Comparison of ENCODE assay signal across 1 cellular context in the genomic region with DNA sequence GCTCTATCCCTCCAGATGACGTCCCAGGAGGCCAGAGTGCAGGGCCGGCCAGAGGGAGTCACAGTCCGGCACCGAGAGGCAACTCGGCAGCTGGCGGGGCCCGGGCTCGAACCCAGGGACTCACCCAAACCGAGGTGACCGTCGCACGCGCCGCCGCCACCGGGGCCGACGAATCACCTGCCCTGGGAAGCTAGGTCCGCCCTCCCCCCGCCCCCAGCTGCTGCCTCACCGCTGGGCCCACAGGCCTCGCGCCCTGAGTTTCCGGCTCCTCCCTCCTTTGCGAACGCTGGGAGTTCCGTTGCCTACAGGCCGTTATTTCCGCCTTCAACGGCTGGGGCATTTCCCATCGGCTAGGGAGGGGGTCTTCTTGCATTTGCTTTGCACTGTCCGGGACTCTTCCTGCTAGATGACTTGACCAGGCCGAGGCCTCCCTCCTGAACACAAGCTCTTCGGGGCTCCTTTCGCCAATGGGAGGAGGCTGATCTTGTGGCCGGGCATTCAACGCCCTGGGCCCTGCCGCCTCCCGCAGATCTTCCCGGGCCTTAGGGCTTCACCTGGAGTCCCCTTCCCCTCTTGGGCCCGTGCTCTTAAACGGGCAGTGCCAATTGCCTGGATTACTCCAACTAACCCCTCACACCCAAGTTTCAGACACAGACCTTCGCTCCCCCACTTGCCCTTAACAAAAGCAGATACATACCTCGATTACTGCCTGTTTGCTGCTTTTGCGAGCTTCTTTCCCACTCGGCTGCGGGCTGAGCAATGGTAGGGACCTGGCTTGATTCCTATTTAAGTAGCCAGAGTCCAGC.
TF ChIP-seq lines count a peak whose summit lies in the region.

A gene (minus strand): TSS at position 184 of the 806 bp plus-strand sequence. CDS start 4,674 bp downstream, outside the sequence.

TF ChIP-seq in K562, 482 proteins besides CTCF, POLR2A, EP300 and RAD21 (continued from another document and continues in another):
- TF ChIP-seq, protein P1, sequence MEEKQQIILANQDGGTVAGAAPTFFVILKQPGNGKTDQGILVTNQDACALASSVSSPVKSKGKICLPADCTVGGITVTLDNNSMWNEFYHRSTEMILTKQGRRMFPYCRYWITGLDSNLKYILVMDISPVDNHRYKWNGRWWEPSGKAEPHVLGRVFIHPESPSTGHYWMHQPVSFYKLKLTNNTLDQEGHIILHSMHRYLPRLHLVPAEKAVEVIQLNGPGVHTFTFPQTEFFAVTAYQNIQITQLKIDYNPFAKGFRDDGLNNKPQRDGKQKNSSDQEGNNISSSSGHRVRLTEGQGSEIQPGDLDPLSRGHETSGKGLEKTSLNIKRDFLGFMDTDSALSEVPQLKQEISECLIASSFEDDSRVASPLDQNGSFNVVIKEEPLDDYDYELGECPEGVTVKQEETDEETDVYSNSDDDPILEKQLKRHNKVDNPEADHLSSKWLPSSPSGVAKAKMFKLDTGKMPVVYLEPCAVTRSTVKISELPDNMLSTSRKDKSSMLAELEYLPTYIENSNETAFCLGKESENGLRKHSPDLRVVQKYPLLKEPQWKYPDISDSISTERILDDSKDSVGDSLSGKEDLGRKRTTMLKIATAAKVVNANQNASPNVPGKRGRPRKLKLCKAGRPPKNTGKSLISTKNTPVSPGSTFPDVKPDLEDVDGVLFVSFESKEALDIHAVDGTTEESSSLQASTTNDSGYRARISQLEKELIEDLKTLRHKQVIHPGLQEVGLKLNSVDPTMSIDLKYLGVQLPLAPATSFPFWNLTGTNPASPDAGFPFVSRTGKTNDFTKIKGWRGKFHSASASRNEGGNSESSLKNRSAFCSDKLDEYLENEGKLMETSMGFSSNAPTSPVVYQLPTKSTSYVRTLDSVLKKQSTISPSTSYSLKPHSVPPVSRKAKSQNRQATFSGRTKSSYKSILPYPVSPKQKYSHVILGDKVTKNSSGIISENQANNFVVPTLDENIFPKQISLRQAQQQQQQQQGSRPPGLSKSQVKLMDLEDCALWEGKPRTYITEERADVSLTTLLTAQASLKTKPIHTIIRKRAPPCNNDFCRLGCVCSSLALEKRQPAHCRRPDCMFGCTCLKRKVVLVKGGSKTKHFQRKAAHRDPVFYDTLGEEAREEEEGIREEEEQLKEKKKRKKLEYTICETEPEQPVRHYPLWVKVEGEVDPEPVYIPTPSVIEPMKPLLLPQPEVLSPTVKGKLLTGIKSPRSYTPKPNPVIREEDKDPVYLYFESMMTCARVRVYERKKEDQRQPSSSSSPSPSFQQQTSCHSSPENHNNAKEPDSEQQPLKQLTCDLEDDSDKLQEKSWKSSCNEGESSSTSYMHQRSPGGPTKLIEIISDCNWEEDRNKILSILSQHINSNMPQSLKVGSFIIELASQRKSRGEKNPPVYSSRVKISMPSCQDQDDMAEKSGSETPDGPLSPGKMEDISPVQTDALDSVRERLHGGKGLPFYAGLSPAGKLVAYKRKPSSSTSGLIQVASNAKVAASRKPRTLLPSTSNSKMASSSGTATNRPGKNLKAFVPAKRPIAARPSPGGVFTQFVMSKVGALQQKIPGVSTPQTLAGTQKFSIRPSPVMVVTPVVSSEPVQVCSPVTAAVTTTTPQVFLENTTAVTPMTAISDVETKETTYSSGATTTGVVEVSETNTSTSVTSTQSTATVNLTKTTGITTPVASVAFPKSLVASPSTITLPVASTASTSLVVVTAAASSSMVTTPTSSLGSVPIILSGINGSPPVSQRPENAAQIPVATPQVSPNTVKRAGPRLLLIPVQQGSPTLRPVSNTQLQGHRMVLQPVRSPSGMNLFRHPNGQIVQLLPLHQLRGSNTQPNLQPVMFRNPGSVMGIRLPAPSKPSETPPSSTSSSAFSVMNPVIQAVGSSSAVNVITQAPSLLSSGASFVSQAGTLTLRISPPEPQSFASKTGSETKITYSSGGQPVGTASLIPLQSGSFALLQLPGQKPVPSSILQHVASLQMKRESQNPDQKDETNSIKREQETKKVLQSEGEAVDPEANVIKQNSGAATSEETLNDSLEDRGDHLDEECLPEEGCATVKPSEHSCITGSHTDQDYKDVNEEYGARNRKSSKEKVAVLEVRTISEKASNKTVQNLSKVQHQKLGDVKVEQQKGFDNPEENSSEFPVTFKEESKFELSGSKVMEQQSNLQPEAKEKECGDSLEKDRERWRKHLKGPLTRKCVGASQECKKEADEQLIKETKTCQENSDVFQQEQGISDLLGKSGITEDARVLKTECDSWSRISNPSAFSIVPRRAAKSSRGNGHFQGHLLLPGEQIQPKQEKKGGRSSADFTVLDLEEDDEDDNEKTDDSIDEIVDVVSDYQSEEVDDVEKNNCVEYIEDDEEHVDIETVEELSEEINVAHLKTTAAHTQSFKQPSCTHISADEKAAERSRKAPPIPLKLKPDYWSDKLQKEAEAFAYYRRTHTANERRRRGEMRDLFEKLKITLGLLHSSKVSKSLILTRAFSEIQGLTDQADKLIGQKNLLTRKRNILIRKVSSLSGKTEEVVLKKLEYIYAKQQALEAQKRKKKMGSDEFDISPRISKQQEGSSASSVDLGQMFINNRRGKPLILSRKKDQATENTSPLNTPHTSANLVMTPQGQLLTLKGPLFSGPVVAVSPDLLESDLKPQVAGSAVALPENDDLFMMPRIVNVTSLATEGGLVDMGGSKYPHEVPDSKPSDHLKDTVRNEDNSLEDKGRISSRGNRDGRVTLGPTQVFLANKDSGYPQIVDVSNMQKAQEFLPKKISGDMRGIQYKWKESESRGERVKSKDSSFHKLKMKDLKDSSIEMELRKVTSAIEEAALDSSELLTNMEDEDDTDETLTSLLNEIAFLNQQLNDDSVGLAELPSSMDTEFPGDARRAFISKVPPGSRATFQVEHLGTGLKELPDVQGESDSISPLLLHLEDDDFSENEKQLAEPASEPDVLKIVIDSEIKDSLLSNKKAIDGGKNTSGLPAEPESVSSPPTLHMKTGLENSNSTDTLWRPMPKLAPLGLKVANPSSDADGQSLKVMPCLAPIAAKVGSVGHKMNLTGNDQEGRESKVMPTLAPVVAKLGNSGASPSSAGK (IDR thresholded peaks at IDR 0.05): peak; percentile 72
- TF ChIP-seq GTF2F1 (IDR thresholded peaks at IDR 0.05; ENCODE audit: low read depth, low read length) (0 out of 2 replicates have a peak, but pooled peaks have one; percentile 37), RBM14 (IDR thresholded peaks at IDR 0.05; ENCODE audit: borderline replicate concordance, insufficient read depth, low read depth, low read length) (0 out of 2 replicates have a peak, but pooled peaks have one; percentile 18), ELF4 (CRISPR knock-in tag; IDR thresholded peaks at IDR 0.05) (no peak; the same call in 1 of the 2 replicates), FOXA1 (IDR thresholded peaks at IDR 0.05; ENCODE audit: borderline replicate concordance) (no peak), ZNF212 (CRISPR knock-in tag; IDR thresholded peaks at IDR 0.05) (no peak), ZNF384 (IDR thresholded peaks at IDR 0.05; ENCODE audit: low read depth, low read length) (no peak), MAFG (tag; conservative IDR thresholded peaks at IDR 0.05) (no peak), HNRNPLL (IDR thresholded peaks at IDR 0.05; ENCODE audit: low read depth, low read length, poor library complexity, severe bottlenecking) (peak; percentile 92), ZKSCAN8 (CRISPR knock-in tag; IDR thresholded peaks at IDR 0.05) (no peak), CEBPG (CRISPR knock-in tag; IDR thresholded peaks at IDR 0.05) (no peak), CEBPG (tag; conservative IDR thresholded peaks at IDR 0.05 in 1 of 2, IDR thresholded peaks at IDR 0.05 in 1 of 2) (no peak), NFRKB (IDR thresholded peaks at IDR 0.05; ENCODE audit: low read depth) (peak; percentile 82), CREM (IDR thresholded peaks at IDR 0.05; ENCODE audit: low read depth) (peak; percentile 79), RBM25 (IDR thresholded peaks at IDR 0.05; ENCODE audit: low read depth, low read length, severe bottlenecking) (no peak), COPS2 (conservative IDR thresholded peaks at IDR 0.05) (no peak), KAT8 (IDR thresholded peaks at IDR 0.05; ENCODE audit: low read depth) (no peak), KLF10 (CRISPR knock-in tag; IDR thresholded peaks at IDR 0.05) (no peak), HNRNPH1 (optimal IDR thresholded peaks at IDR 0.05; ENCODE audit: low read depth, low read length) (no peak), RCOR1 (IDR thresholded peaks at IDR 0.05; ENCODE audit: borderline replicate concordance in 1 of 2, low read depth in 2 of 2, low read length in 2 of 2) (peak in 1 of 2 experiments; percentile 44; a peak in 1 of 4 replicates), ZKSCAN3 (CRISPR knock-in tag; IDR thresholded peaks at IDR 0.05) (no peak), GATAD2A (IDR thresholded peaks at IDR 0.05) (peak; percentile 83; the same call in 1 of the 2 replicates)
- TF ChIP-seq, protein P2, sequence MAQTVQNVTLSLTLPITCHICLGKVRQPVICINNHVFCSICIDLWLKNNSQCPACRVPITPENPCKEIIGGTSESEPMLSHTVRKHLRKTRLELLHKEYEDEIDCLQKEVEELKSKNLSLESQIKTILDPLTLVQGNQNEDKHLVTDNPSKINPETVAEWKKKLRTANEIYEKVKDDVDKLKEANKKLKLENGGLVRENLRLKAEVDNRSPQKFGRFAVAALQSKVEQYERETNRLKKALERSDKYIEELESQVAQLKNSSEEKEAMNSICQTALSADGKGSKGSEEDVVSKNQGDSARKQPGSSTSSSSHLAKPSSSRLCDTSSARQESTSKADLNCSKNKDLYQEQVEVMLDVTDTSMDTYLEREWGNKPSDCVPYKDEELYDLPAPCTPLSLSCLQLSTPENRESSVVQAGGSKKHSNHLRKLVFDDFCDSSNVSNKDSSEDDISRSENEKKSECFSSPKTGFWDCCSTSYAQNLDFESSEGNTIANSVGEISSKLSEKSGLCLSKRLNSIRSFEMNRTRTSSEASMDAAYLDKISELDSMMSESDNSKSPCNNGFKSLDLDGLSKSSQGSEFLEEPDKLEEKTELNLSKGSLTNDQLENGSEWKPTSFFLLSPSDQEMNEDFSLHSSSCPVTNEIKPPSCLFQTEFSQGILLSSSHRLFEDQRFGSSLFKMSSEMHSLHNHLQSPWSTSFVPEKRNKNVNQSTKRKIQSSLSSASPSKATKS (CRISPR knock-in tag; IDR thresholded peaks at IDR 0.05): no peak
- TF ChIP-seq, protein P3, sequence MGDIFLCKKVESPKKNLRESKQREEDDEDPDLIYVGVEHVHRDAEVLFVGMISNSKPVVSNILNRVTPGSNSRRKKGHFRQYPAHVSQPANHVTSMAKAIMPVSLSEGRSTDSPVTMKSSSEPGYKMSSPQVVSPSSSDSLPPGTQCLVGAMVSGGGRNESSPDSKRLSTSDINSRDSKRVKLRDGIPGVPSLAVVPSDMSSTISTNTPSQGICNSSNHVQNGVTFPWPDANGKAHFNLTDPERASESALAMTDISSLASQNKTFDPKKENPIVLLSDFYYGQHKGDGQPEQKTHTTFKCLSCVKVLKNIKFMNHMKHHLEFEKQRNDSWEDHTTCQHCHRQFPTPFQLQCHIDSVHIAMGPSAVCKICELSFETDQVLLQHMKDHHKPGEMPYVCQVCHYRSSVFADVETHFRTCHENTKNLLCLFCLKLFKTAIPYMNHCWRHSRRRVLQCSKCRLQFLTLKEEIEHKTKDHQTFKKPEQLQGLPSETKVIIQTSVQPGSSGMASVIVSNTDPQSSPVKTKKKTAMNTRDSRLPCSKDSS (IDR thresholded peaks at IDR 0.05; ENCODE audit: low read depth, partially characterized antibody): no peak
- TF ChIP-seq, protein P4, sequence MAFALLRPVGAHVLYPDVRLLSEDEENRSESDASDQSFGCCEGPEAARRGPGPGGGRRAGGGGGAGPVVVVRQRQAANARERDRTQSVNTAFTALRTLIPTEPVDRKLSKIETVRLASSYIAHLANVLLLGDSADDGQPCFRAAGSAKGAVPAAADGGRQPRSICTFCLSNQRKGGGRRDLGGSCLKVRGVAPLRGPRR (CRISPR knock-in tag; IDR thresholded peaks at IDR 0.05): 0 out of 2 replicates have a peak, but pooled peaks have one; percentile 34
- TF ChIP-seq, protein P5, sequence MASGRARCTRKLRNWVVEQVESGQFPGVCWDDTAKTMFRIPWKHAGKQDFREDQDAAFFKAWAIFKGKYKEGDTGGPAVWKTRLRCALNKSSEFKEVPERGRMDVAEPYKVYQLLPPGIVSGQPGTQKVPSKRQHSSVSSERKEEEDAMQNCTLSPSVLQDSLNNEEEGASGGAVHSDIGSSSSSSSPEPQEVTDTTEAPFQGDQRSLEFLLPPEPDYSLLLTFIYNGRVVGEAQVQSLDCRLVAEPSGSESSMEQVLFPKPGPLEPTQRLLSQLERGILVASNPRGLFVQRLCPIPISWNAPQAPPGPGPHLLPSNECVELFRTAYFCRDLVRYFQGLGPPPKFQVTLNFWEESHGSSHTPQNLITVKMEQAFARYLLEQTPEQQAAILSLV (tag; IDR thresholded peaks at IDR 0.05): no peak
- TF ChIP-seq, protein P6, sequence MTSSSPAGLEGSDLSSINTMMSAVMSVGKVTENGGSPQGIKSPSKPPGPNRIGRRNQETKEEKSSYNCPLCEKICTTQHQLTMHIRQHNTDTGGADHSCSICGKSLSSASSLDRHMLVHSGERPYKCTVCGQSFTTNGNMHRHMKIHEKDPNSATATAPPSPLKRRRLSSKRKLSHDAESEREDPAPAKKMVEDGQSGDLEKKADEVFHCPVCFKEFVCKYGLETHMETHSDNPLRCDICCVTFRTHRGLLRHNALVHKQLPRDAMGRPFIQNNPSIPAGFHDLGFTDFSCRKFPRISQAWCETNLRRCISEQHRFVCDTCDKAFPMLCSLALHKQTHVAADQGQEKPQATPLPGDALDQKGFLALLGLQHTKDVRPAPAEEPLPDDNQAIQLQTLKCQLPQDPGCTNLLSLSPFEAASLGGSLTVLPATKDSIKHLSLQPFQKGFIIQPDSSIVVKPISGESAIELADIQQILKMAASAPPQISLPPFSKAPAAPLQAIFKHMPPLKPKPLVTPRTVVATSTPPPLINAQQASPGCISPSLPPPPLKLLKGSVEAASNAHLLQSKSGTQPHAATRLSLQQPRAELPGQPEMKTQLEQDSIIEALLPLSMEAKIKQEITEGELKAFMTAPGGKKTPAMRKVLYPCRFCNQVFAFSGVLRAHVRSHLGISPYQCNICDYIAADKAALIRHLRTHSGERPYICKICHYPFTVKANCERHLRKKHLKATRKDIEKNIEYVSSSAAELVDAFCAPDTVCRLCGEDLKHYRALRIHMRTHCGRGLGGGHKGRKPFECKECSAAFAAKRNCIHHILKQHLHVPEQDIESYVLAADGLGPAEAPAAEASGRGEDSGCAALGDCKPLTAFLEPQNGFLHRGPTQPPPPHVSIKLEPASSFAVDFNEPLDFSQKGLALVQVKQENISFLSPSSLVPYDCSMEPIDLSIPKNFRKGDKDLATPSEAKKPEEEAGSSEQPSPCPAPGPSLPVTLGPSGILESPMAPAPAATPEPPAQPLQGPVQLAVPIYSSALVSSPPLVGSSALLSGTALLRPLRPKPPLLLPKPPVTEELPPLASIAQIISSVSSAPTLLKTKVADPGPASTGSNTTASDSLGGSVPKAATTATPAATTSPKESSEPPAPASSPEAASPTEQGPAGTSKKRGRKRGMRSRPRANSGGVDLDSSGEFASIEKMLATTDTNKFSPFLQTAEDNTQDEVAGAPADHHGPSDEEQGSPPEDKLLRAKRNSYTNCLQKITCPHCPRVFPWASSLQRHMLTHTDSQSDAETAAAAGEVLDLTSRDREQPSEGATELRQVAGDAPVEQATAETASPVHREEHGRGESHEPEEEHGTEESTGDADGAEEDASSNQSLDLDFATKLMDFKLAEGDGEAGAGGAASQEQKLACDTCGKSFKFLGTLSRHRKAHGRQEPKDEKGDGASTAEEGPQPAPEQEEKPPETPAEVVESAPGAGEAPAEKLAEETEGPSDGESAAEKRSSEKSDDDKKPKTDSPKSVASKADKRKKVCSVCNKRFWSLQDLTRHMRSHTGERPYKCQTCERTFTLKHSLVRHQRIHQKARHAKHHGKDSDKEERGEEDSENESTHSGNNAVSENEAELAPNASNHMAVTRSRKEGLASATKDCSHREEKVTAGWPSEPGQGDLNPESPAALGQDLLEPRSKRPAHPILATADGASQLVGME (CRISPR knock-in tag; IDR thresholded peaks at IDR 0.05): no peak
